ENCODE assay signal across 1 cellular context in genomic region chr1:65449214-65449823, GRCh38.
TF ChIP-seq lines count a peak whose summit lies in the region.

No MANE protein-coding gene starts in this region.

TF ChIP-seq in GM23338, 12 proteins besides CTCF, POLR2A, EP300 and RAD21 (continued from another document):
- TF ChIP-seq, protein P1, sequence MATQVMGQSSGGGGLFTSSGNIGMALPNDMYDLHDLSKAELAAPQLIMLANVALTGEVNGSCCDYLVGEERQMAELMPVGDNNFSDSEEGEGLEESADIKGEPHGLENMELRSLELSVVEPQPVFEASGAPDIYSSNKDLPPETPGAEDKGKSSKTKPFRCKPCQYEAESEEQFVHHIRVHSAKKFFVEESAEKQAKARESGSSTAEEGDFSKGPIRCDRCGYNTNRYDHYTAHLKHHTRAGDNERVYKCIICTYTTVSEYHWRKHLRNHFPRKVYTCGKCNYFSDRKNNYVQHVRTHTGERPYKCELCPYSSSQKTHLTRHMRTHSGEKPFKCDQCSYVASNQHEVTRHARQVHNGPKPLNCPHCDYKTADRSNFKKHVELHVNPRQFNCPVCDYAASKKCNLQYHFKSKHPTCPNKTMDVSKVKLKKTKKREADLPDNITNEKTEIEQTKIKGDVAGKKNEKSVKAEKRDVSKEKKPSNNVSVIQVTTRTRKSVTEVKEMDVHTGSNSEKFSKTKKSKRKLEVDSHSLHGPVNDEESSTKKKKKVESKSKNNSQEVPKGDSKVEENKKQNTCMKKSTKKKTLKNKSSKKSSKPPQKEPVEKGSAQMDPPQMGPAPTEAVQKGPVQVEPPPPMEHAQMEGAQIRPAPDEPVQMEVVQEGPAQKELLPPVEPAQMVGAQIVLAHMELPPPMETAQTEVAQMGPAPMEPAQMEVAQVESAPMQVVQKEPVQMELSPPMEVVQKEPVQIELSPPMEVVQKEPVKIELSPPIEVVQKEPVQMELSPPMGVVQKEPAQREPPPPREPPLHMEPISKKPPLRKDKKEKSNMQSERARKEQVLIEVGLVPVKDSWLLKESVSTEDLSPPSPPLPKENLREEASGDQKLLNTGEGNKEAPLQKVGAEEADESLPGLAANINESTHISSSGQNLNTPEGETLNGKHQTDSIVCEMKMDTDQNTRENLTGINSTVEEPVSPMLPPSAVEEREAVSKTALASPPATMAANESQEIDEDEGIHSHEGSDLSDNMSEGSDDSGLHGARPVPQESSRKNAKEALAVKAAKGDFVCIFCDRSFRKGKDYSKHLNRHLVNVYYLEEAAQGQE (IDR thresholded peaks at IDR 0.05; ENCODE audit: unreplicated experiment) = no peak
- TF ChIP-seq EZH2 (IDR thresholded peaks at IDR 0.05; ENCODE audit: low read depth, unreplicated experiment) (no peak), ZNF331 (CRISPR knock-in tag; IDR thresholded peaks at IDR 0.05; ENCODE audit: low read depth) (no peak), STAT1 (IDR thresholded peaks at IDR 0.05; ENCODE audit: unreplicated experiment) (no peak), CREB1 (CRISPR knock-in tag; IDR thresholded peaks at IDR 0.05; ENCODE audit: low read depth) (no peak), POLR2AphosphoS5 (IDR thresholded peaks at IDR 0.05; ENCODE audit: low read depth) (no peak), JUNB (IDR thresholded peaks at IDR 0.05; ENCODE audit: unreplicated experiment) (no peak)
- TF ChIP-seq, protein P2, sequence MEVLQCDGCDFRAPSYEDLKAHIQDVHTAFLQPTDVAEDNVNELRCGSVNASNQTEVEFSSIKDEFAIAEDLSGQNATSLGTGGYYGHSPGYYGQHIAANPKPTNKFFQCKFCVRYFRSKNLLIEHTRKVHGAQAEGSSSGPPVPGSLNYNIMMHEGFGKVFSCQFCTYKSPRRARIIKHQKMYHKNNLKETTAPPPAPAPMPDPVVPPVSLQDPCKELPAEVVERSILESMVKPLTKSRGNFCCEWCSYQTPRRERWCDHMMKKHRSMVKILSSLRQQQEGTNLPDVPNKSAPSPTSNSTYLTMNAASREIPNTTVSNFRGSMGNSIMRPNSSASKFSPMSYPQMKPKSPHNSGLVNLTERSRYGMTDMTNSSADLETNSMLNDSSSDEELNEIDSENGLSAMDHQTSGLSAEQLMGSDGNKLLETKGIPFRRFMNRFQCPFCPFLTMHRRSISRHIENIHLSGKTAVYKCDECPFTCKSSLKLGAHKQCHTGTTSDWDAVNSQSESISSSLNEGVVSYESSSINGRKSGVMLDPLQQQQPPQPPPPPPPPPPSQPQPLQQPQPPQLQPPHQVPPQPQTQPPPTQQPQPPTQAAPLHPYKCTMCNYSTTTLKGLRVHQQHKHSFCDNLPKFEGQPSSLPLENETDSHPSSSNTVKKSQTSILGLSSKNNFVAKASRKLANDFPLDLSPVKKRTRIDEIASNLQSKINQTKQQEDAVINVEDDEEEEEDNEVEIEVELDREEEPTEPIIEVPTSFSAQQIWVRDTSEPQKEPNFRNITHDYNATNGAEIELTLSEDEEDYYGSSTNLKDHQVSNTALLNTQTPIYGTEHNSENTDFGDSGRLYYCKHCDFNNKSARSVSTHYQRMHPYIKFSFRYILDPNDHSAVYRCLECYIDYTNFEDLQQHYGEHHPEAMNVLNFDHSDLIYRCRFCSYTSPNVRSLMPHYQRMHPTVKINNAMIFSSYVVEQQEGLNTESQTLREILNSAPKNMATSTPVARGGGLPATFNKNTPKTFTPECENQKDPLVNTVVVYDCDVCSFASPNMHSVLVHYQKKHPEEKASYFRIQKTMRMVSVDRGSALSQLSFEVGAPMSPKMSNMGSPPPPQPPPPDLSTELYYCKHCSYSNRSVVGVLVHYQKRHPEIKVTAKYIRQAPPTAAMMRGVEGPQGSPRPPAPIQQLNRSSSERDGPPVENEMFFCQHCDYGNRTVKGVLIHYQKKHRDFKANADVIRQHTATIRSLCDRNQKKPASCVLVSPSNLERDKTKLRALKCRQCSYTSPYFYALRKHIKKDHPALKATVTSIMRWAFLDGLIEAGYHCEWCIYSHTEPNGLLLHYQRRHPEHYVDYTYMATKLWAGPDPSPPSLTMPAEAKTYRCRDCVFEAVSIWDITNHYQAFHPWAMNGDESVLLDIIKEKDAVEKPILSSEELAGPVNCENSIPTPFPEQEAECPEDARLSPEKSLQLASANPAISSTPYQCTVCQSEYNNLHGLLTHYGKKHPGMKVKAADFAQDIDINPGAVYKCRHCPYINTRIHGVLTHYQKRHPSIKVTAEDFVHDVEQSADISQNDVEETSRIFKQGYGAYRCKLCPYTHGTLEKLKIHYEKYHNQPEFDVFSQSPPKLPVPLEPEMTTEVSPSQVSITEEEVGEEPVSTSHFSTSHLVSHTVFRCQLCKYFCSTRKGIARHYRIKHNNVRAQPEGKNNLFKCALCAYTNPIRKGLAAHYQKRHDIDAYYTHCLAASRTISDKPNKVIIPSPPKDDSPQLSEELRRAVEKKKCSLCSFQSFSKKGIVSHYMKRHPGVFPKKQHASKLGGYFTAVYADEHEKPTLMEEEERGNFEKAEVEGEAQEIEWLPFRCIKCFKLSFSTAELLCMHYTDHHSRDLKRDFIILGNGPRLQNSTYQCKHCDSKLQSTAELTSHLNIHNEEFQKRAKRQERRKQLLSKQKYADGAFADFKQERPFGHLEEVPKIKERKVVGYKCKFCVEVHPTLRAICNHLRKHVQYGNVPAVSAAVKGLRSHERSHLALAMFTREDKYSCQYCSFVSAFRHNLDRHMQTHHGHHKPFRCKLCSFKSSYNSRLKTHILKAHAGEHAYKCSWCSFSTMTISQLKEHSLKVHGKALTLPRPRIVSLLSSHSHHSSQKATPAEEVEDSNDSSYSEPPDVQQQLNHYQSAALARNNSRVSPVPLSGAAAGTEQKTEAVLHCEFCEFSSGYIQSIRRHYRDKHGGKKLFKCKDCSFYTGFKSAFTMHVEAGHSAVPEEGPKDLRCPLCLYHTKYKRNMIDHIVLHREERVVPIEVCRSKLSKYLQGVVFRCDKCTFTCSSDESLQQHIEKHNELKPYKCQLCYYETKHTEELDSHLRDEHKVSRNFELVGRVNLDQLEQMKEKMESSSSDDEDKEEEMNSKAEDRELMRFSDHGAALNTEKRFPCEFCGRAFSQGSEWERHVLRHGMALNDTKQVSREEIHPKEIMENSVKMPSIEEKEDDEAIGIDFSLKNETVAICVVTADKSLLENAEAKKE (CRISPR knock-in tag; IDR thresholded peaks at IDR 0.05) = no peak
